ENCODE assay signal across 8 cellular contexts in the genomic region with DNA sequence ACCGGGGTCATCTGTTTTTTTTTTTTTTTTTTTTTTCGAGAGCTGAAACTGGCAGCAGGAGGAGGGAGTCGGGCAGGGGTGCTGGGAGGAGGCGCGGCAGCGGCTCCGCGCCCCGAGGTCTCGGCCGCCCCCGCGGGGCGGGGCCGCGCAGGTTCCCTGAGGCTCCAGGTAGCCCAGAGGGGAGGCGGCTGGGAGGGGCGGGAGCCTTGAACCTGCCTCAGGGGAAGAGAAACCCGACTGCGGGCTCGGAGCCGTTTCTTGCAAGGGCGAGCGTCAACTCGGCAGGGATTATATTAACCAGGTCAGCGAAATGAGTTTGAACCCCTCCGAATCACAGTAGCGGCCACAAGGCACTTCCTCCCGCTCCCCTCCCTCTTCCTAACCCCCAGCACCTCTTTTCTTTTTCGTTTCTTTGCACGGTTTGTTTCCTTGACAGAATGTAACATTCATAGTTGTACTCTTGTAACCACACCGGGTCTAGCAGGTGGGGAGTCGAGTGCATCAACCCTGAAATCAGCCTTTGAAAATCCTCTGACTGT. TPM values are rescaled to one million over a fixed set of nuclear protein-coding genes. Genes with fewer than 3 reads are reported as not detected.
DNase-seq lines count a peak whose midpoint lies in the region; ATAC-seq and TF ChIP-seq lines count a peak whose summit lies in the region.

No MANE protein-coding gene starts in this region.

- H3K4me2 ChIP-seq in BLaER1: peak overlapping the region; percentile 92

- no peaks in the 10 kb centered on the region for H3K27me3 Mint-ChIP-seq in activated naive CD4-positive, alpha-beta T cell treated with anti-CD3 and anti-CD28 coated beads, Interleukin-2, amount 10 ng/mL, durations not matched to agents 7 days and 5 days

- no peak for TF ChIP-seq CTCF in Peyer's patch (IDR thresholded peaks at IDR 0.05)

- peak overlapping the region; percentile 99 for H3K27ac ChIP-seq in BLaER1
- peak overlapping the region; percentile 29 to 72 (median 60) for H3K27ac ChIP-seq in Peyer's patch

- TF ChIP-seq POLR2A in Peyer's patch (IDR thresholded peaks at IDR 0.05): no peak

- H3K36me3 Mint-ChIP-seq in activated naive CD4-positive, alpha-beta T cell treated with anti-CD3 and anti-CD28 coated beads, Interleukin-2, amount 10 ng/mL, durations not matched to agents 7 days and 5 days: peaks cover 4% of the 10 kb centered on the region

- peak overlapping the region; percentile 89 for H3K4me3 Mint-ChIP-seq in activated naive CD4-positive, alpha-beta T cell treated with anti-CD3 and anti-CD28 coated beads, Interleukin-2, amount 10 ng/mL, durations not matched to agents 7 days and 5 days

- H3K36me3 ChIP-seq in BLaER1 (peaks cover 59% of the 10 kb centered on the region), Peyer's patch (no peaks in the 10 kb centered on the region)

- DNase-seq in Peyer's patch (peak; percentile 71 to 88 (median 83)), foreskin melanocyte (no peak)
- DNase-seq in activated naive CD4-positive, alpha-beta T cell treated with anti-CD3 and anti-CD28 coated beads, Interleukin-2, amount 10 ng/mL, durations not matched to agents 7 days and 5 days: peak; percentile 81
- DNase-seq in stimulated activated CD4-positive, alpha-beta T cell treated with anti-CD3 and anti-CD28 coated beads, Interleukin-1b, Interleukin-23, amount 100 ng/mL, for 48 hours: peak; percentile 83

- ATAC-seq in GM19324 (IDR thresholded peaks at IDR 0.05; ENCODE audit: low FRiP score, unreplicated experiment): peak; percentile 52
- ATAC-seq in HG03442 (IDR thresholded peaks at IDR 0.05; ENCODE audit: unreplicated experiment): peak; percentile 37

- H3K27me3 ChIP-seq in BLaER1: no peaks in the 10 kb centered on the region
- no peaks in the 10 kb centered on the region for H3K27me3 ChIP-seq in Peyer's patch

- H3K4me1 Mint-ChIP-seq in activated naive CD4-positive, alpha-beta T cell treated with anti-CD3 and anti-CD28 coated beads, Interleukin-2, amount 10 ng/mL, durations not matched to agents 7 days and 5 days: peaks cover 30% of the 10 kb centered on the region

- peak overlapping the region; percentile 99 for H3K9ac ChIP-seq in BLaER1

- CTCF ChIA-PET in activated naive CD4-positive, alpha-beta T cell treated with anti-CD3 and anti-CD28 coated beads, Interleukin-2, amount 10 ng/mL, durations not matched to agents 7 days and 5 days (lab: Charles Lee): interaction anchor here (0.6 to 5.4 kb wide), 31 partner anchors 12 to 257 kb away, joined by 3 to 73 read pairs (median 4); no protein-coding TSS in a partner anchor

- peaks cover 60% of the 10 kb centered on the region for H4K20me1 ChIP-seq in BLaER1

- peak overlapping the region; percentile 87 for H3K27ac Mint-ChIP-seq in activated naive CD4-positive, alpha-beta T cell treated with anti-CD3 and anti-CD28 coated beads, Interleukin-2, amount 10 ng/mL, durations not matched to agents 7 days and 5 days

- H3K9me3 ChIP-seq in BLaER1 (no peaks in the 10 kb centered on the region; the same call in 1 of the 2 replicates), Peyer's patch (no peaks in the 10 kb centered on the region), iPS-18c (ENCODE audit: control insufficient read depth, insufficient read depth, low read length) (peaks cover 2% of the 10 kb centered on the region)

- H3K4me3 ChIP-seq in BLaER1 (peak overlapping the region; percentile 99), Peyer's patch (peak overlapping the region; percentile 61 to 75 (median 70)), iPS-18c (ENCODE audit: insufficient read depth, low read depth, low read length) (peak overlapping the region; percentile 64)

- peaks cover 50% of the 10 kb centered on the region for H3K4me1 ChIP-seq in BLaER1
- peaks cover 0 to 25% (median 0%) of the 10 kb centered on the region in 4 donors for H3K4me1 ChIP-seq in Peyer's patch

- H3K9me3 Mint-ChIP-seq in activated naive CD4-positive, alpha-beta T cell treated with anti-CD3 and anti-CD28 coated beads, Interleukin-2, amount 10 ng/mL, durations not matched to agents 7 days and 5 days: no peaks in the 10 kb centered on the region

RNA-seq across cellular contexts. Expression of gene MYB, which starts 2.0 kb away (rescaled TPM):
- total RNA-seq in Peyer's patch: 10 to 100 TPM in 3 of 4 donors, 1 to 10 TPM in 1; 10.0 to 47.0 (median 14.7) TPM
